In the genomic region with DNA sequence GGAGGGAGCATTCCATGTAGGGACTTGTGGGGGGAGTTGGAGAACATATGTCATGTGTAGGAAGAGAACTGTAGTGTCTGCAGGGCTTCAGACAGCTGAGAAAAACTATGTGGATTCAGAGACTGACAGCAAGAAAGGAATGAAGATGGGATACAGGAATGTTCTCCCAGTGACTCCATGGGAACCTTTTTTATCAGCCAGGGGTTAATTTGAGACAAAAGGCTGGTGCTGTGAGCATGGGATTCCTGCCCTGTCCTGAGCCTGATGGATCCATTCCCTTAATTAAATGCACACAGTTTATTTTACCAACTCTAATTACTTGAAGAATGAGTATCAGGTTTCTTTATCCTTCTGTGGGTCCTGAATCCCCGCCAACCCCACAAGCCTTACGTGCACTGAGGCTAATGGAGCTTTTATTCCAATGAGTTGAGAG, we compare ENCODE assay signal across 16 cellular contexts. TPM values are rescaled to one million over a fixed set of nuclear protein-coding genes. Genes with fewer than 3 reads are reported as not detected.
DNase-seq lines count a peak whose midpoint lies in the region; TF ChIP-seq lines count a peak whose summit lies in the region.
"Had no signal": no experiment of that assay in that cellular context is flagged by ENCODE, and none has a peak within 500 bp of the region (broad histone marks: within the 10 kb centered on the region; RNA-seq: fewer than 3 reads in every experiment).

No MANE protein-coding gene starts in this region.

- no peak overlapping the region for H2AFZ ChIP-seq in smooth muscle cell (ENCODE audit: low read depth)

- H3K27ac ChIP-seq in smooth muscle cell (ENCODE audit: low read depth) (no peak overlapping the region), uterus (no peak overlapping the region)
- H3K27ac ChIP-seq: A549, left lung had no signal

- H3K36me3 ChIP-seq in smooth muscle cell (ENCODE audit: low read depth) (no peaks in the 10 kb centered on the region), uterus (no peaks in the 10 kb centered on the region)
- H3K36me3 ChIP-seq: left lung had no signal

- H4K20me1 ChIP-seq in smooth muscle cell (ENCODE audit: low read depth): no peaks in the 10 kb centered on the region

- TF ChIP-seq CTCF in smooth muscle cell (IDR thresholded peaks at IDR 0.05; ENCODE audit: borderline replicate concordance, insufficient read depth, poor library complexity, severe bottlenecking): no peak
- no peak for TF ChIP-seq CTCF in uterus (IDR thresholded peaks at IDR 0.05)

- no peaks in the 10 kb centered on the region for H3K27me3 ChIP-seq in smooth muscle cell (ENCODE audit: low read depth)
- H3K27me3 ChIP-seq in uterus: no peaks in the 10 kb centered on the region

- H3K9ac ChIP-seq in smooth muscle cell (ENCODE audit: low read depth): no peak overlapping the region

- peak overlapping the region; percentile 46 for H3K4me2 ChIP-seq in smooth muscle cell
- H3K4me2 ChIP-seq: A549 had no signal

- H3K79me2 ChIP-seq in smooth muscle cell (ENCODE audit: low read depth): no peaks in the 10 kb centered on the region

- peaks cover 10% of the 10 kb centered on the region for H3F3A ChIP-seq in smooth muscle cell (ENCODE audit: low read depth)

- H3K4me1 ChIP-seq in smooth muscle cell (ENCODE audit: low read depth) (peaks cover 27% of the 10 kb centered on the region), uterus (no peaks in the 10 kb centered on the region)
- H3K4me1 ChIP-seq: A549, left lung had no signal

- H3K9me3 ChIP-seq in smooth muscle cell (replicated peaks; ENCODE audit: low read depth) (no peaks in the 10 kb centered on the region), uterus (no peaks in the 10 kb centered on the region)
- H3K9me3 ChIP-seq: A549, left lung had no signal

- DNase-seq in NCI-H2029 (lab: John Stamatoyannopoulos, UW) (peak; percentile 11), NCI-H2029 treated with DMSO at 0.1 percent for 48 hours (lab: John Stamatoyannopoulos, UW) (no peak), NCI-H446 (lab: John Stamatoyannopoulos, UW) (peak; percentile 64 to 76), astrocyte of the hippocampus (ENCODE audit: low read depth, low spot score) (peak; percentile 84), smooth muscle cell (lab: John Stamatoyannopoulos, UW; ENCODE audit: unreplicated experiment) (no peak), germinal center (ENCODE audit: low spot score) (no peak), uterus (no peak), UCSD-AML1 (lab: John Stamatoyannopoulos, UW; ENCODE audit: unreplicated experiment) (no peak)
- DNase-seq: activated CD4-positive, alpha-beta T cell treated with anti-CD3 and anti-CD28 coated beads, Interleukin-2, amount 10 ng/mL, durations not matched to agents 24 days and 14 days; activated naive CD4-positive, alpha-beta T cell treated with anti-CD3 and anti-CD28 coated beads, Interleukin-2, amount 50 U/mL, for 16 hours; left lung; SIG-M5; stimulated activated naive B cell treated with anti-CD40 and anti-IgM and Interleukin-4, amounts not matched to agents 10 μg/mL and 1 μg/mL and 100 μg/mL, for 72 hours; T-helper 9 cell; trophoblast cell had no signal

- 71% methylated on average over 2 of the region's 2 CpGs for WGBS in smooth muscle cell (ENCODE audit: low lambda C conversion rate)

- H3K4me3 ChIP-seq in smooth muscle cell (no peak overlapping the region), uterus (no peak overlapping the region)
- H3K4me3 ChIP-seq: A549, left lung had no signal

- intact Hi-C loops in uterus (cut with DNase I; ENCODE audit: low total_unique reads): no loop called here

- TF ChIP-seq POLR2A in uterus (IDR thresholded peaks at IDR 0.05): no peak

RNA-seq across cellular contexts. Expression of gene PLXNA2, which starts 26.5 kb away (rescaled TPM):
- total RNA-seq in smooth muscle cell: 8.2 and 12.0 TPM in 2 replicates
- polyA plus RNA-seq in smooth muscle cell: 8.7 and 15.7 TPM in 2 replicates
- 10 to 100 TPM in 2 of 4 donors, 1 to 10 TPM in 2; 5.4 to 94.5 (median 9.5) TPM for total RNA-seq in uterus
- total RNA-seq: activated CD4-positive, alpha-beta T cell treated with anti-CD3 and anti-CD28 coated beads, Interleukin-2, amount 10 ng/mL, durations not matched to agents 24 days and 14 days had no signal

Comparison
In these comparisons a context has a peak if more than half of its experiments do, and no peak if none do; other contexts are left out.
1. DNase-seq: peak in NCI-H2029 (single experiment), NCI-H446 (2 of 2) and astrocyte of the hippocampus (single experiment); none in NCI-H2029 treated with DMSO at 0.1 percent for 48 hours (single experiment), smooth muscle cell (single experiment), germinal center (single experiment), uterus (0 of 2) and UCSD-AML1 (single experiment).